ENCODE assay signal across 27 cellular contexts in genomic region chr6:120966321-120966720, GRCh38.
A peak's percentile ranks its signal among the peaks of the same experiment; 100 is the strongest.
DNase-seq lines count a peak whose midpoint lies in the region; ATAC-seq and TF ChIP-seq lines count a peak whose summit lies in the region.
"Had no signal": no experiment of that assay in that cellular context is flagged by ENCODE, and none has a peak within 500 bp of the region (broad histone marks: within the 10 kb centered on the region; RNA-seq: fewer than 3 reads in every experiment).

No MANE protein-coding gene starts in this region.

- no peak for DNase-seq in activated naive CD4-positive, alpha-beta T cell treated with anti-CD3 and anti-CD28 coated beads, Interleukin-2, amount 10 ng/mL, durations not matched to agents 7 days and 5 days
- DNase-seq in MV-4-11 (lab: John Stamatoyannopoulos, UW) (no peak), GM23338 (ENCODE audit: low spot score) (no peak)
- DNase-seq: activated CD4-positive, alpha-beta memory T cell treated with anti-CD3 and anti-CD28 coated beads for 36 hours; activated CD4-positive, CD25-positive, alpha-beta regulatory T cell treated with anti-CD3 and anti-CD28 coated beads, Interleukin-2, amount 50 U/mL, for 72 hours; activated naive CD4-positive, alpha-beta T cell treated with Interleukin-2 at 50 U/mL for 16 hours; caudate nucleus; effector CD8-positive, alpha-beta T cell; NCI-H146; NCI-H2107; NCI-H748 treated with DMSO at 0.1 percent for 48 hours; occipital lobe; Peyer's patch; psoas muscle; SHP77; sigmoid colon; stimulated activated CD4-positive, alpha-beta T cell treated with anti-CD3 and anti-CD28 coated beads, Interleukin-4, amount 100 ng/mL, for 4 hours; T-helper 17 cell had no signal

- no peaks in the 10 kb centered on the region for H3F3A ChIP-seq in GM23338 (replicated peaks; ENCODE audit: low read depth)

- no peaks in the 10 kb centered on the region for H3K79me2 ChIP-seq in GM23338 (replicated peaks; ENCODE audit: insufficient read depth)

- H3K36me3 Mint-ChIP-seq in activated naive CD4-positive, alpha-beta T cell treated with anti-CD3 and anti-CD28 coated beads, Interleukin-2, amount 10 ng/mL, durations not matched to agents 7 days and 5 days, result no peaks in the 10 kb centered on the region
- no peaks in the 10 kb centered on the region for H3K36me3 Mint-ChIP-seq in GM23338 (ENCODE audit: low read depth)
- H3K36me3 Mint-ChIP-seq: activated CD4-positive, alpha-beta memory T cell treated with anti-CD3 and anti-CD28 coated beads for 36 hours; natural killer cell treated with Interleukin-12 subunit alpha and Interleukin-12 subunit beta and Interleukin-15 and Interleukin-18, amount 100 ng/mL, for 72 hours had no signal

- no peaks in the 10 kb centered on the region for H3K4me1 ChIP-seq in GM23338 (ENCODE audit: insufficient read depth)
- H3K4me1 ChIP-seq: Peyer's patch, psoas muscle, sigmoid colon, tibial nerve had no signal

- no peaks in the 10 kb centered on the region for H3K9me3 Mint-ChIP-seq in activated naive CD4-positive, alpha-beta T cell treated with anti-CD3 and anti-CD28 coated beads, Interleukin-2, amount 10 ng/mL, durations not matched to agents 7 days and 5 days
- no peaks in the 10 kb centered on the region for H3K9me3 Mint-ChIP-seq in GM23338
- H3K9me3 Mint-ChIP-seq: activated T-helper 1 cell treated with anti-CD3 and anti-CD28 coated beads, Interleukin-12 subunit alpha, Interleukin-12 subunit beta, Interleukin-2, Interleukin-4 antibody, amounts not matched to agents 30 ng/mL and 10 ng/mL and 1 ng/mL, durations not matched to agents 14 hours and 24 hours and 36 hours had no signal

- no peak overlapping the region for H3K27ac ChIP-seq in GM23338 (ENCODE audit: low read depth)
- H3K27ac ChIP-seq: coronary artery, Peyer's patch, psoas muscle, sigmoid colon, tibial nerve had no signal

- H3K27ac Mint-ChIP-seq in activated naive CD4-positive, alpha-beta T cell treated with anti-CD3 and anti-CD28 coated beads, Interleukin-2, amount 10 ng/mL, durations not matched to agents 7 days and 5 days, result no peak overlapping the region
- no peak overlapping the region for H3K27ac Mint-ChIP-seq in GM23338
- H3K27ac Mint-ChIP-seq: activated CD4-positive, alpha-beta memory T cell treated with anti-CD3 and anti-CD28 coated beads for 36 hours; activated T-helper 1 cell treated with anti-CD3 and anti-CD28 coated beads, Interleukin-12 subunit alpha, Interleukin-12 subunit beta, Interleukin-2, Interleukin-4 antibody, amounts not matched to agents 30 ng/mL and 10 ng/mL and 1 ng/mL, durations not matched to agents 14 hours and 24 hours and 36 hours; natural killer cell treated with Interleukin-12 subunit alpha and Interleukin-12 subunit beta and Interleukin-15 and Interleukin-18, amount 100 ng/mL, for 72 hours; T-helper 17 cell had no signal

- no peak overlapping the region for H2AFZ ChIP-seq in GM23338

- no peak overlapping the region for H3K4me2 ChIP-seq in GM23338

- CTCF ChIA-PET in activated naive CD4-positive, alpha-beta T cell treated with anti-CD3 and anti-CD28 coated beads, Interleukin-2, amount 10 ng/mL, durations not matched to agents 7 days and 5 days (lab: Charles Lee), result no interaction called here

- no peak for TF ChIP-seq CTCF in GM23338 (conservative IDR thresholded peaks at IDR 0.05; ENCODE audit: low read depth in 2 of 2)

- H3K9me2 ChIP-seq in GM23338 (ENCODE audit: insufficient read depth), result no peaks in the 10 kb centered on the region; the same call in 1 of the 2 replicates

- H3K36me3 ChIP-seq in GM23338 (ENCODE audit: insufficient read depth), result no peaks in the 10 kb centered on the region
- H3K36me3 ChIP-seq: Peyer's patch, sigmoid colon, tibial nerve had no signal

- no peaks in the 10 kb centered on the region for H3K27me3 Mint-ChIP-seq in activated naive CD4-positive, alpha-beta T cell treated with anti-CD3 and anti-CD28 coated beads, Interleukin-2, amount 10 ng/mL, durations not matched to agents 7 days and 5 days
- no peaks in the 10 kb centered on the region for H3K27me3 Mint-ChIP-seq in GM23338 (ENCODE audit: insufficient read depth, low read depth, poor library complexity)
- H3K27me3 Mint-ChIP-seq: activated CD4-positive, alpha-beta memory T cell treated with anti-CD3 and anti-CD28 coated beads for 36 hours; natural killer cell treated with Interleukin-12 subunit alpha and Interleukin-12 subunit beta and Interleukin-15 and Interleukin-18, amount 100 ng/mL, for 72 hours; T-helper 17 cell had no signal

- no peaks in the 10 kb centered on the region for H3K27me3 ChIP-seq in GM23338 (ENCODE audit: insufficient read depth)
- H3K27me3 ChIP-seq: Peyer's patch, sigmoid colon, tibial nerve had no signal

- H3K4me1 Mint-ChIP-seq in activated naive CD4-positive, alpha-beta T cell treated with anti-CD3 and anti-CD28 coated beads, Interleukin-2, amount 10 ng/mL, durations not matched to agents 7 days and 5 days, result no peaks in the 10 kb centered on the region
- no peaks in the 10 kb centered on the region for H3K4me1 Mint-ChIP-seq in GM23338

- H3K4me3 Mint-ChIP-seq in activated naive CD4-positive, alpha-beta T cell treated with anti-CD3 and anti-CD28 coated beads, Interleukin-2, amount 10 ng/mL, durations not matched to agents 7 days and 5 days, result no peak overlapping the region
- no peak overlapping the region for H3K4me3 Mint-ChIP-seq in GM23338
- H3K4me3 Mint-ChIP-seq: activated CD4-positive, alpha-beta memory T cell treated with anti-CD3 and anti-CD28 coated beads for 36 hours; activated T-helper 1 cell treated with anti-CD3 and anti-CD28 coated beads, Interleukin-12 subunit alpha, Interleukin-12 subunit beta, Interleukin-2, Interleukin-4 antibody, amounts not matched to agents 30 ng/mL and 10 ng/mL and 1 ng/mL, durations not matched to agents 14 hours and 24 hours and 36 hours; natural killer cell treated with Interleukin-12 subunit alpha and Interleukin-12 subunit beta and Interleukin-15 and Interleukin-18, amount 100 ng/mL, for 72 hours; T-helper 17 cell had no signal

- no peaks in the 10 kb centered on the region for H4K20me1 ChIP-seq in GM23338 (replicated peaks; ENCODE audit: insufficient read depth)

- H3K4me3 ChIP-seq in GM23338, result no peak overlapping the region
- H3K4me3 ChIP-seq: coronary artery, Peyer's patch, psoas muscle, sigmoid colon, tibial nerve had no signal

- ATAC-seq in GM18907 (IDR thresholded peaks at IDR 0.05; ENCODE audit: unreplicated experiment), result peak; percentile 46
- ATAC-seq in HG02678 (IDR thresholded peaks at IDR 0.05; ENCODE audit: unreplicated experiment), result peak; percentile 22
- ATAC-seq in HG03159 (IDR thresholded peaks at IDR 0.05; ENCODE audit: unreplicated experiment), result peak; percentile 53
- ATAC-seq in GM21367 (IDR thresholded peaks at IDR 0.05; ENCODE audit: unreplicated experiment), result no peak
- no peak for ATAC-seq in GM23338
- ATAC-seq: left lobe of liver; natural killer cell treated with Interleukin-12 subunit alpha and Interleukin-12 subunit beta and Interleukin-15 and Interleukin-18, amount 100 ng/mL, for 72 hours; psoas muscle; T-helper 17 cell had no signal

TF ChIP-seq in GM23338, 12 proteins besides CTCF, POLR2A, EP300 and RAD21 (continues in another document):
- no peak for TF ChIP-seq NANOG (IDR thresholded peaks at IDR 0.05; ENCODE audit: borderline replicate concordance)
- TF ChIP-seq STAT1 (IDR thresholded peaks at IDR 0.05; ENCODE audit: unreplicated experiment), result no peak

Comparison
In these comparisons a context has a peak if more than half of its experiments do, and no peak if none do; other contexts are left out.
1. ATAC-seq: peak in GM18907 (single experiment), HG02678 (single experiment) and HG03159 (single experiment); none in GM21367 (single experiment) and GM23338 (single experiment).